8 cellular contexts compared by ENCODE assay signal in the genomic region with DNA sequence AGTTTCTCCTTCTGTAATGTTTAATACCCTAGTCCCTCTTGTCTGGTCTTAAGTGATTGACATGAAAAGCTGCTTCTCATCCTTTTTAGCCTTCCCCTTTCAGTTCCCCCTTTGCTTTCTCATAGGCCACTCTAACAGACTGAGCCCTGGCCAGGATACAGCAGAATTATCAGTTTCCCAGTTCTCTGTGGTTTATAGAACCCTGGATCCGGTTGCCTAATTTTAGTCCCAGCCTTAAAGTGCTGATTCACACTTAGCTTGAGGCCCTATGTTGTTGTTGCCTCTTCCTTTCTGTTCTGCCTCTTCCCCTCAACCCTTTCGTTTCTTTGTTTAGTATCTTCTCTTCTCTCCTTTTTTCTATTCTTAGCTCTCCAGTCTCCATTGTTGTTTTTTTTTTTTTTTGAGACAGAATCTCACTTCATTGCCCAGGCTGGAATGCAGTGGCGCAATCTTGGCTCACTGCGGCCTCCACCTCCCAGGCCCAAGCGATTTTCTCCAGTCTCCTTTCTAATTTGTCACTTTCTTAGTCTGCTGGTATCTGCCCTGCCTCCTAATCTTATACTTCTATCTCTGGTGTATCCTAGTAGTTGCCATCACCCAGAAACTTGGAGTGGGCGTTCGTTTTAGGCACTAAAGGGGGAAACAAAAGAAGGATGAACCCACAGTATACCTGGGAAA. TPM values are rescaled to one million over a fixed set of nuclear protein-coding genes. Genes with fewer than 3 reads are reported as not detected.
A peak's percentile ranks its signal among the peaks of the same experiment; 100 is the strongest.
DNase-seq lines count a peak whose midpoint lies in the region; ATAC-seq, FAIRE-seq and TF ChIP-seq lines count a peak whose summit lies in the region.

No MANE protein-coding gene starts in this region.

- POLR2A ChIA-PET in IMR-90 (lab: Charles Lee; ENCODE audit: unreplicated experiment) = interaction anchor here (0.7 kb wide), 1 partner anchor 250 kb away, joined by 4 read pairs; no protein-coding TSS in a partner anchor

- H2BK15ac ChIP-seq in IMR-90 (ENCODE audit: low read depth, low read length) = peak overlapping the region; percentile 84; the same call in 2 of the 3 replicates

- H3K4me1 ChIP-seq in ACC112 (ENCODE audit: control insufficient read depth, insufficient read depth, low read length, unreplicated experiment) (peaks cover 16% of the 10 kb centered on the region), IMR-90 (ENCODE audit: control insufficient read depth, insufficient read depth, low read length) (peaks cover 6% of the 10 kb centered on the region; the same call in 1 of the 2 replicates), keratinocyte (ENCODE audit: control insufficient read depth, extremely low read depth, insufficient read depth, low read length) (peaks cover 12% of the 10 kb centered on the region)

- H3K23ac ChIP-seq in IMR-90 (ENCODE audit: low read depth, low read length) = peak overlapping the region; percentile 90

- H3K27ac Mint-ChIP-seq in activated T-helper 17 cell treated with anti-CD3 and anti-CD28 coated beads, Interleukin-2, amount 50 U/mL, for 72 hours = peak overlapping the region; percentile 84

- H2AK5ac ChIP-seq in IMR-90 (ENCODE audit: low read depth, low read length) = no peak overlapping the region

- H3K4me3 ChIP-seq in ACC112 (ENCODE audit: low read depth, low read length) = no peak overlapping the region
- H3K4me3 ChIP-seq in IMR-90 (ENCODE audit: insufficient read depth, low read depth, low read length) = no peak overlapping the region
- H3K4me3 ChIP-seq in keratinocyte (ENCODE audit: control insufficient read depth in 2 of 3, extremely low read depth in 1 of 3, insufficient read depth in 2 of 3, low read depth in 1 of 3, low read length in 3 of 3) = peak overlapping the region in 2 of 3 experiments; percentile 15 to 19

- peaks cover 14% of the 10 kb centered on the region for H3K36me3 Mint-ChIP-seq in activated T-helper 17 cell treated with anti-CD3 and anti-CD28 coated beads, Interleukin-2, amount 50 U/mL, for 72 hours (ENCODE audit: low read depth)

- no peak for TF ChIP-seq RAD21 in IMR-90 (IDR thresholded peaks at IDR 0.05; ENCODE audit: low read length)

- ATAC-seq in GM18870 (IDR thresholded peaks at IDR 0.05; ENCODE audit: unreplicated experiment) (peak; percentile 34), IMR-90 (ENCODE audit: low read depth) (peak; percentile 83), GM21360 (IDR thresholded peaks at IDR 0.05; ENCODE audit: unreplicated experiment) (no peak)
- peak; percentile 6 for ATAC-seq in activated T-helper 17 cell treated with anti-CD3 and anti-CD28 coated beads, Interleukin-2, amount 50 U/mL, for 72 hours (replicated peaks)

- peak overlapping the region; percentile 5; the same call in 1 of the 2 replicates for H3K4me2 ChIP-seq in IMR-90 (ENCODE audit: low read depth, low read length)
- H3K4me2 ChIP-seq in keratinocyte (ENCODE audit: control insufficient read depth, extremely low read depth, insufficient read depth, low read depth, low read length) = peak overlapping the region; percentile 65

- 29% methylated on average over 1 of the region's 7 CpGs; no CpG with 5 or more reads in 1 of the 2 experiments for WGBS in IMR-90 (ENCODE audit: extremely low coverage in 2 of 2, insufficient read length in 1 of 2), 2 experiments

- peak overlapping the region; percentile 67 for H3K4me3 Mint-ChIP-seq in activated T-helper 17 cell treated with anti-CD3 and anti-CD28 coated beads, Interleukin-2, amount 50 U/mL, for 72 hours

- H4K8ac ChIP-seq in IMR-90 (ENCODE audit: low read depth in 2 of 2, low read length in 2 of 2) = peak overlapping the region; percentile 56 to 93; a peak in 3 of 4 replicates

- TF ChIP-seq POLR2A in IMR-90 (IDR thresholded peaks at IDR 0.05; ENCODE audit: low read depth, low read length) = no peak

- H3K27ac ChIP-seq in ACC112 (ENCODE audit: low read depth, low read length) (peak overlapping the region; percentile 86), IMR-90 (ENCODE audit: insufficient read depth, low read length) (peak overlapping the region; percentile 64; the same call in 1 of the 2 replicates), keratinocyte (ENCODE audit: control insufficient read depth, insufficient read depth, low read length) (peak overlapping the region; percentile 46)

- no TSS peak for BruUV-seq in IMR-90 (replicated peaks; lab: Mats Ljungman, UMichigan)

- in situ Hi-C loops in IMR-90 (cut with MboI; ENCODE audit: low sequenced_read_pairs) = no loop called here

- H2AK9ac ChIP-seq in IMR-90 (replicated peaks; ENCODE audit: low read depth, low read length, poor library complexity) = no peak overlapping the region

- CTCF ChIA-PET in IMR-90 (lab: Yijun Ruan, JAX) = interaction anchor here (0.5 kb wide), 1 partner anchor 565 kb away, joined by 5 read pairs; no protein-coding TSS in a partner anchor

- H2AFZ ChIP-seq in ACC112 (ENCODE audit: low read length, unreplicated experiment) = peak overlapping the region; percentile 93
- H2AFZ ChIP-seq in IMR-90 (replicated peaks; ENCODE audit: low read length, poor library complexity) = peak overlapping the region; percentile 81
- peak overlapping the region; percentile 79 for H2AFZ ChIP-seq in keratinocyte (ENCODE audit: control insufficient read depth, low read length)

- dilution Hi-C loops in IMR-90 (cut with HindIII; ENCODE audit: low sequenced_read_pairs, unreplicated experiment) = no loop called here
- dilution Hi-C loops in keratinocyte (cut with MboI; ENCODE audit: extremely low pct_ligation_motif_present, low sequenced_read_pairs) = no loop called here

- H3K4me1 Mint-ChIP-seq in activated T-helper 17 cell treated with anti-CD3 and anti-CD28 coated beads, Interleukin-2, amount 50 U/mL, for 72 hours = peaks cover 33% of the 10 kb centered on the region

- H3K9ac ChIP-seq in IMR-90 (ENCODE audit: low read depth, low read length) = peak overlapping the region; percentile 21; the same call in 1 of the 2 replicates
- H3K9ac ChIP-seq in keratinocyte (ENCODE audit: control insufficient read depth, extremely low read depth, insufficient read depth, low read length) = peak overlapping the region; percentile 40

- TF ChIP-seq CTCF in IMR-90 (conservative IDR thresholded peaks at IDR 0.05; ENCODE audit: low read depth, low read length) (no peak), keratinocyte (optimal IDR thresholded peaks at IDR 0.05 in 1 of 3, IDR thresholded peaks at IDR 0.05 in 1 of 3, conservative IDR thresholded peaks at IDR 0.05 in 1 of 3; ENCODE audit: extremely low read depth in 1 of 3, insufficient read depth in 2 of 3, low read length in 3 of 3) (no peak)

- no peak overlapping the region for H3K56ac ChIP-seq in IMR-90 (ENCODE audit: extremely low read depth, insufficient read depth, low read length)

- H3K14ac ChIP-seq in IMR-90 (replicated peaks; ENCODE audit: low read depth, low read length) = peak overlapping the region; percentile 92

- H3K79me2 ChIP-seq in ACC112 (ENCODE audit: control insufficient read depth, insufficient read depth, low read length, unreplicated experiment) (no peaks in the 10 kb centered on the region), keratinocyte (ENCODE audit: control insufficient read depth, insufficient read depth, low read length) (no peaks in the 10 kb centered on the region)

- H3K18ac ChIP-seq in IMR-90 (ENCODE audit: low read depth, low read length) = peak overlapping the region; percentile 13

- H2BK20ac ChIP-seq in IMR-90 (ENCODE audit: low read depth, low read length) = peak overlapping the region; percentile 93

- H3K79me1 ChIP-seq in IMR-90 (ENCODE audit: low read depth in 1 of 2, low read length in 2 of 2) = no peaks in the 10 kb centered on the region

- H2BK5ac ChIP-seq in IMR-90 (ENCODE audit: low read depth, low read length, poor library complexity, severe bottlenecking) = peak overlapping the region; percentile 74

- peak overlapping the region; percentile 82 for H3K4ac ChIP-seq in IMR-90 (ENCODE audit: low read depth, low read length)

- H4K5ac ChIP-seq in IMR-90 (ENCODE audit: low read depth, low read length) = peak overlapping the region; percentile 80

- H4K91ac ChIP-seq in IMR-90 (ENCODE audit: insufficient read depth, low read depth, low read length) = peak overlapping the region; percentile 55

- no peaks in the 10 kb centered on the region for H3K27me3 ChIP-seq in ACC112 (ENCODE audit: insufficient read depth, low read length)
- H3K27me3 ChIP-seq in IMR-90 (ENCODE audit: control insufficient read depth, insufficient read depth, low read length) = no peaks in the 10 kb centered on the region
- no peaks in the 10 kb centered on the region for H3K27me3 ChIP-seq in keratinocyte (ENCODE audit: control insufficient read depth, extremely low read depth, insufficient read depth, low read length)

- no peaks in the 10 kb centered on the region for H3K27me3 Mint-ChIP-seq in activated T-helper 17 cell treated with anti-CD3 and anti-CD28 coated beads, Interleukin-2, amount 50 U/mL, for 72 hours

- H3K9me1 ChIP-seq in IMR-90 (ENCODE audit: insufficient read depth, low read length) (peaks cover 11% of the 10 kb centered on the region; the same call in 1 of the 2 replicates), keratinocyte (ENCODE audit: control insufficient read depth, extremely low read depth, insufficient read depth, low read length) (no peaks in the 10 kb centered on the region)

- H3K9me3 ChIP-seq in IMR-90 (ENCODE audit: control insufficient read depth, insufficient read depth, low read length) = no peaks in the 10 kb centered on the region
- H3K9me3 ChIP-seq in keratinocyte (ENCODE audit: control insufficient read depth, low read depth, low read length) = no peaks in the 10 kb centered on the region

- peak overlapping the region; percentile 95 for H2BK120ac ChIP-seq in IMR-90 (ENCODE audit: low read depth, low read length)

- no peaks in the 10 kb centered on the region for H4K20me1 ChIP-seq in IMR-90 (ENCODE audit: insufficient read depth, low read length)
- H4K20me1 ChIP-seq in keratinocyte (ENCODE audit: control insufficient read depth, extremely low read depth, insufficient read depth, low read length) = no peaks in the 10 kb centered on the region

- intact Hi-C loops in IMR-90 (cut with micrococcal nuclease) = no loop called here

- no peaks in the 10 kb centered on the region for H3K36me3 ChIP-seq in ACC112 (ENCODE audit: insufficient read depth, low read length)
- no peaks in the 10 kb centered on the region for H3K36me3 ChIP-seq in IMR-90 (ENCODE audit: control insufficient read depth, insufficient read depth, low read length)
- no peaks in the 10 kb centered on the region for H3K36me3 ChIP-seq in keratinocyte (ENCODE audit: control insufficient read depth in 2 of 2, extremely low read depth in 1 of 2, insufficient read depth in 2 of 2, low read length in 2 of 2)

- H3K9me3 Mint-ChIP-seq in activated T-helper 17 cell treated with anti-CD3 and anti-CD28 coated beads, Interleukin-2, amount 50 U/mL, for 72 hours = no peaks in the 10 kb centered on the region

- FAIRE-seq in keratinocyte (lab: Jason Lieb, UNC) = peak; percentile 73
- no peak for FAIRE-seq in urothelium cell line (lab: Jason Lieb, UNC)

- DNase-seq in IMR-90 (peak; percentile 49), keratinocyte (ENCODE audit: low read depth, low spot score) (no peak), urothelium cell line (ENCODE audit: low spot score) (peak; percentile 41)
- DNase-seq in stimulated activated CD4-positive, alpha-beta T cell treated with anti-CD3 and anti-CD28 coated beads, Interleukin-12 subunit alpha, Interleukin-12 subunit beta, amount 100 ng/mL, for 4 hours = no peak

RNA-seq across cellular contexts. Expression of gene BIN2, which starts 2.9 kb away (rescaled TPM):
- total RNA-seq in IMR-90 (2012; rRNA removed) = not detected in 2 replicates
- polyA plus RNA-seq in IMR-90 (2012; rRNA removed) (not detected in 2 replicates), keratinocyte (0.04 TPM in 1 of 3 replicates, not detected in the others)
- not detected in 2 replicates for polyA plus RNA-seq in IMR-90 (2012; cell fraction: cytosol; rRNA removed)
- polyA plus RNA-seq in IMR-90 (2012; cell fraction: nucleus; rRNA removed; ENCODE audit: low replicate concordance) = not detected in 2 replicates
- total RNA-seq in activated T-helper 17 cell treated with anti-CD3 and anti-CD28 coated beads, Interleukin-2, amount 50 U/mL, for 72 hours = 10 to 100 TPM; 45.8 to 78.8 TPM
- not detected for polyA plus RNA-seq in keratinocyte (2011; ENCODE audit: low read depth)
- not detected in 2 replicates for polyA plus RNA-seq in keratinocyte (2011; cell fraction: cytosol; rRNA removed)
- 0.11 TPM in 1 of 2 replicates, not detected in the other for polyA plus RNA-seq in keratinocyte (2011; cell fraction: nucleus; rRNA removed)
- not detected in 2 replicates for polyA plus RNA-seq in keratinocyte (2012; ENCODE audit: low replicate concordance)
- not detected in 3 replicates for polyA minus RNA-seq in keratinocyte
- not detected for polyA minus RNA-seq in keratinocyte (2011; cell fraction: cytosol; rRNA and poly(A)+ RNA removed)
- polyA minus RNA-seq in keratinocyte (2011; cell fraction: nucleus; rRNA and poly(A)+ RNA removed) = not detected in 2 replicates

RNA-seq across cellular contexts. Expression of gene CELA1, which starts 19.6 kb away (rescaled TPM):
- not detected in 2 replicates for total RNA-seq in IMR-90 (2012; rRNA removed)
- polyA plus RNA-seq in IMR-90 (2012; rRNA removed) = not detected in 2 replicates
- polyA plus RNA-seq in IMR-90 (2012; cell fraction: cytosol; rRNA removed) = 0.08 TPM in 1 of 2 replicates, not detected in the other
- 0.23 TPM in 1 of 2 replicates, not detected in the other for polyA plus RNA-seq in IMR-90 (2012; cell fraction: nucleus; rRNA removed; ENCODE audit: low replicate concordance)
- total RNA-seq in activated T-helper 17 cell treated with anti-CD3 and anti-CD28 coated beads, Interleukin-2, amount 50 U/mL, for 72 hours = not detected
- not detected in 3 replicates for polyA plus RNA-seq in keratinocyte
- polyA plus RNA-seq in keratinocyte (2011; ENCODE audit: low read depth) = not detected
- polyA plus RNA-seq in keratinocyte (2011; cell fraction: cytosol; rRNA removed) = not detected in 2 replicates
- polyA plus RNA-seq in keratinocyte (2011; cell fraction: nucleus; rRNA removed) = 0.16 TPM in 1 of 2 replicates, not detected in the other
- not detected in 2 replicates for polyA plus RNA-seq in keratinocyte (2012; ENCODE audit: low replicate concordance)
- polyA minus RNA-seq in keratinocyte = not detected in 3 replicates
- polyA minus RNA-seq in keratinocyte (2011; cell fraction: cytosol; rRNA and poly(A)+ RNA removed) = not detected
- polyA minus RNA-seq in keratinocyte (2011; cell fraction: nucleus; rRNA and poly(A)+ RNA removed) = not detected in 2 replicates

RNA-seq across cellular contexts. Expression of gene SMAGP, which starts 56.7 kb away (rescaled TPM):
- total RNA-seq in IMR-90 (2012; rRNA removed) = 12.2 and 15.6 TPM in 2 replicates
- polyA plus RNA-seq in IMR-90 (2012; rRNA removed) (35.8 and 42.7 TPM in 2 replicates), keratinocyte (42.9 to 63.3 TPM (median 52.1 TPM) in 3 replicates)
- 17.0 and 41.6 TPM in 2 replicates for polyA plus RNA-seq in IMR-90 (2012; cell fraction: cytosol; rRNA removed)
- polyA plus RNA-seq in IMR-90 (2012; cell fraction: nucleus; rRNA removed; ENCODE audit: low replicate concordance) = 6.5 and 18.3 TPM in 2 replicates
- total RNA-seq in activated T-helper 17 cell treated with anti-CD3 and anti-CD28 coated beads, Interleukin-2, amount 50 U/mL, for 72 hours = under 1 TPM; 0.13 to 0.50 TPM
- polyA plus RNA-seq in keratinocyte (2011; ENCODE audit: low read depth) = 19.0 TPM
- 62.2 and 69.4 TPM in 2 replicates for polyA plus RNA-seq in keratinocyte (2011; cell fraction: cytosol; rRNA removed)
- 47.6 and 53.1 TPM in 2 replicates for polyA plus RNA-seq in keratinocyte (2011; cell fraction: nucleus; rRNA removed)
- polyA plus RNA-seq in keratinocyte (2012; ENCODE audit: low replicate concordance) = 36.6 and 45.5 TPM in 2 replicates
- polyA minus RNA-seq in keratinocyte = 29.1 to 66.6 TPM (median 34.8 TPM) in 3 replicates
- 26.3 TPM for polyA minus RNA-seq in keratinocyte (2011; cell fraction: cytosol; rRNA and poly(A)+ RNA removed)
- 7.5 and 15.5 TPM in 2 replicates for polyA minus RNA-seq in keratinocyte (2011; cell fraction: nucleus; rRNA and poly(A)+ RNA removed)

Comparison
In these comparisons a context has a peak if more than half of its experiments do, and no peak if none do; other contexts are left out.
1. H3K4me3 ChIP-seq: peak in keratinocyte (2 of 3); none in ACC112 (single experiment) and IMR-90 (single experiment).
2. DNase-seq: peak in IMR-90 (single experiment) and urothelium cell line (single experiment); none in keratinocyte (single experiment) and stimulated activated CD4-positive, alpha-beta T cell treated with anti-CD3 and anti-CD28 coated beads, Interleukin-12 subunit alpha, Interleukin-12 subunit beta, amount 100 ng/mL, for 4 hours (single experiment).
3. RNA of gene BIN2, which starts 2.9 kb away (total RNA-seq): 45.8 to 78.8 TPM in activated T-helper 17 cell treated with anti-CD3 and anti-CD28 coated beads, Interleukin-2, amount 50 U/mL, for 72 hours; not detected in IMR-90; every median in the first group is over 10 times any median in the second.
4. Peak in every context shown above with its lines, with median percentiles within 50 percentile points of each other: H2AFZ ChIP-seq and H3K27ac ChIP-seq.